In genomic region chr14:53808042-53808441, GRCh38 we compare ENCODE assay signal across 19 cellular contexts.
"Had no signal": no experiment of that assay in that cellular context is flagged by ENCODE, and none has a peak within 500 bp of the region (broad histone marks: within the 10 kb centered on the region; RNA-seq: fewer than 3 reads in every experiment).

No MANE protein-coding gene starts in this region.

- DNase-seq: colonic mucosa; effector CD4-positive, alpha-beta T cell; endodermal cell; foreskin melanocyte; head of caudate nucleus; hippocampal formation; kidney glomerular epithelial cell; lower lobe of right lung; nucleus accumbens; pancreas; stimulated activated CD4-positive, alpha-beta T cell treated with anti-CD3 and anti-CD28 coated beads, Interleukin-2, amount 100 ng/mL, for 48 hours; stimulated activated naive CD4-positive, alpha-beta T cell treated with Interleukin-2 at 50 U/mL for 16 hours; thyroid gland had no signal

- H3K9me3 ChIP-seq: colonic mucosa, lower lobe of right lung, pancreas, suprapubic skin, thyroid gland, uterus had no signal

- H3K4me1 ChIP-seq: colonic mucosa, lower lobe of right lung, pancreas, suprapubic skin, thyroid gland, uterus had no signal

- H3K4me3 ChIP-seq: colonic mucosa, lower lobe of right lung, neural progenitor cell, pancreas, smooth muscle cell, suprapubic skin, thyroid gland, uterus had no signal

- H3K27ac ChIP-seq: colonic mucosa, lower lobe of right lung, neural progenitor cell, pancreas, thyroid gland, uterus had no signal

- H3K36me3 ChIP-seq: colonic mucosa, lower lobe of right lung, neural progenitor cell, pancreas, suprapubic skin, thyroid gland, uterus had no signal

- H3K27me3 ChIP-seq: colonic mucosa, neural progenitor cell, pancreas, suprapubic skin, thyroid gland, uterus had no signal

- ATAC-seq: esophagus mucosa; lower lobe of right lung; natural killer cell treated with Interleukin-12 subunit alpha and Interleukin-12 subunit beta and Interleukin-15 and Interleukin-18, amount 100 ng/mL, for 72 hours; pancreas had no signal
